Comparison of ENCODE assay signal across 8 cellular contexts in the genomic region with DNA sequence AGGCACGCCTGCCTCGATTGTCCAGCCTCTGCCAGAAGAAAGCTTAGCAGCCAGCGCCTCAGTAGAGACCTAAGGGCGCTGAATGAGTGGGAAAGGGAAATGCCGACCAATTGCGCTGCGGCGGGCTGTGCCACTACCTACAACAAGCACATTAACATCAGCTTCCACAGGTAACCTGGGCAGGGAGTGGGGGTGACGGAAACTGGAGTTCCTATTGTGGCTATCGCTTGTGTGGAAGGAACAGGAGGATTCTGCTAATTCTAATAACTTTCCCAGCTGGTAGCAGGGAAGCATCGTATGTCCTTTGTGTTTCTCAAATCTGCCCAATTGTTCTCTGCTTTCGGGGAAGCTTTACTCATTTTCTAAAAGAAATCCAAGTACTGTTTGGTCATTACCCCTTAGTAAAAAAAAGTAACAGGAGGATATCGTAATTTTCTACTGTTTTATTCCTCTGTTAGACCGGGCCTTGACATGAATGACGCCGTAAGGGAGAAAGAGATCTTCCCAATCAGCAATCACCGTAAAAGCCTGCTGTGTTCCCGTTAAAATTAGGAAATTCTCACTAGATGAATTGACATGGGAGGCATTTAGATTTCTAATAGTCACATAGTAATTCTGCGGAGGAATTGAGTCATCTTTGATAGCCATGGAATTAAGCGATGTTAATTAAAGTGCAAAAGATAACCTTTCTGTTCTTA. TPM values are rescaled to one million over a fixed set of nuclear protein-coding genes. Genes with fewer than 3 reads are reported as not detected.
DNase-seq lines count a peak whose midpoint lies in the region; ATAC-seq and TF ChIP-seq lines count a peak whose summit lies in the region.

No MANE protein-coding gene starts in this region.

- peak overlapping the region; percentile 89 for H3K9ac ChIP-seq in iPS-18a (ENCODE audit: low read length)

- intact Hi-C loops in spleen (cut with DNase I; ENCODE audit: low total_unique reads), result no loop called here

- H3K27ac ChIP-seq in iPS-18a (ENCODE audit: low read length) (peak overlapping the region; percentile 98), spleen (peak overlapping the region; percentile 95 to 99 (median 99))

- ATAC-seq in GM18519 (IDR thresholded peaks at IDR 0.05; ENCODE audit: low FRiP score, unreplicated experiment), result peak; percentile 3
- ATAC-seq in HG03196 (IDR thresholded peaks at IDR 0.05; ENCODE audit: unreplicated experiment), result peak; percentile 19

- POLR2A ChIA-PET in AG04449 (lab: Yijun Ruan, JAX), result interaction anchor here (1.1 to 2.7 kb wide), 5 partner anchors 13 to 86 kb away, joined by 3 to 33 read pairs (median 5); a partner anchor contains a TSS

- H3K27me3 ChIP-seq in iPS-18a (ENCODE audit: control insufficient read depth, insufficient read depth, low read length) (no peaks in the 10 kb centered on the region), spleen (replicated peaks in 1 of 7) (no peaks in the 10 kb centered on the region)

- no peaks in the 10 kb centered on the region for H3K27me3 Mint-ChIP-seq in activated naive CD8-positive, alpha-beta T cell

- no peak for TF ChIP-seq POLR2A in spleen (IDR thresholded peaks at IDR 0.05)

- no peak for DNase-seq in AG04449 (ENCODE audit: low read depth, low spot score)
- DNase-seq in spleen, result no peak
- DNase-seq in stimulated activated CD4-positive, alpha-beta T cell treated with anti-CD3 and anti-CD28 coated beads, Interleukin-15, amount 100 ng/mL, for 24 hours, result no peak
- DNase-seq in activated CD4-positive, alpha-beta T cell treated with anti-CD3 and anti-CD28 coated beads for 1 hour, result no peak

- peak overlapping the region; percentile 88 for H3K4me3 ChIP-seq in AG04449 (ENCODE audit: low read depth, low read length)
- H3K4me3 ChIP-seq in iPS-18a (ENCODE audit: low read length), result peak overlapping the region; percentile 88
- peak overlapping the region; percentile 62 to 93 (median 84) for H3K4me3 ChIP-seq in spleen

- 0 to 1% (median 1%) methylated on average over 20 of the region's 20 CpGs for WGBS in spleen, 5 donors

- CTCF ChIA-PET in AG04449 (lab: Yijun Ruan, JAX), result interaction anchor here (0.6 to 2.9 kb wide), 11 partner anchors 8 to 185 kb away, joined by 3 to 33 read pairs (median 6); a partner anchor contains a TSS

- H3K9me3 ChIP-seq in iPS-18a (ENCODE audit: control insufficient read depth, low read depth, low read length) (no peaks in the 10 kb centered on the region), spleen (no peaks in the 10 kb centered on the region)

- peaks cover 18% of the 10 kb centered on the region for H3K36me3 Mint-ChIP-seq in activated naive CD8-positive, alpha-beta T cell

- H3K4me1 ChIP-seq in iPS-18a (ENCODE audit: control insufficient read depth, low read depth, low read length) (peaks cover 14% of the 10 kb centered on the region), spleen (peaks cover 20 to 53% (median 44%) of the 10 kb centered on the region in 6 donors)

- peak overlapping the region; percentile 99 for H3K27ac Mint-ChIP-seq in activated naive CD8-positive, alpha-beta T cell

- peak overlapping the region; percentile 98 for H3K4me3 Mint-ChIP-seq in activated naive CD8-positive, alpha-beta T cell

- H3K36me3 ChIP-seq in iPS-18a (ENCODE audit: control insufficient read depth, low read depth, low read length) (peaks cover 8% of the 10 kb centered on the region), spleen (peaks cover 0 to 19% (median 4%) of the 10 kb centered on the region in 6 donors)

- H3K4me1 Mint-ChIP-seq in activated naive CD8-positive, alpha-beta T cell (ENCODE audit: low read depth), result peaks cover 44% of the 10 kb centered on the region

- peaks cover 6% of the 10 kb centered on the region for H3K9me3 Mint-ChIP-seq in activated naive CD8-positive, alpha-beta T cell (ENCODE audit: low read depth)

- no peak for TF ChIP-seq CTCF in AG04449 (IDR thresholded peaks at IDR 0.05; ENCODE audit: insufficient read depth, low read length, missing control alignments)
- TF ChIP-seq CTCF in spleen (IDR thresholded peaks at IDR 0.05 in 8 of 11, conservative IDR thresholded peaks at IDR 0.05 in 3 of 11), result no peak

RNA-seq across cellular contexts. Expression of a gene that starts 0.5 kb away (rescaled TPM):
- total RNA-seq in spleen, result 1 to 10 TPM; 3.8 to 8.8 (median 5.8) TPM
- polyA plus RNA-seq in spleen, result 1 to 10 TPM; 3.1 to 5.0 (median 3.4) TPM

RNA-seq across cellular contexts. Expression of a gene that starts 0.9 kb away (rescaled TPM):
- 100 to 1,000 TPM in 3 of 7 donors, 10 to 100 TPM in 4; 65.7 to 139 (median 91.6) TPM for total RNA-seq in spleen
- 10 to 100 TPM; 21.4 to 26.2 (median 23.3) TPM for polyA plus RNA-seq in spleen

RNA-seq across cellular contexts. Expression of a gene that starts 21.3 kb away (rescaled TPM):
- 10 to 100 TPM; 26.8 to 42.4 (median 30.9) TPM for total RNA-seq in spleen
- 10 to 100 TPM; 15.0 to 24.3 (median 18.0) TPM for polyA plus RNA-seq in spleen
